20 cellular contexts compared by ENCODE assay signal in the genomic region with DNA sequence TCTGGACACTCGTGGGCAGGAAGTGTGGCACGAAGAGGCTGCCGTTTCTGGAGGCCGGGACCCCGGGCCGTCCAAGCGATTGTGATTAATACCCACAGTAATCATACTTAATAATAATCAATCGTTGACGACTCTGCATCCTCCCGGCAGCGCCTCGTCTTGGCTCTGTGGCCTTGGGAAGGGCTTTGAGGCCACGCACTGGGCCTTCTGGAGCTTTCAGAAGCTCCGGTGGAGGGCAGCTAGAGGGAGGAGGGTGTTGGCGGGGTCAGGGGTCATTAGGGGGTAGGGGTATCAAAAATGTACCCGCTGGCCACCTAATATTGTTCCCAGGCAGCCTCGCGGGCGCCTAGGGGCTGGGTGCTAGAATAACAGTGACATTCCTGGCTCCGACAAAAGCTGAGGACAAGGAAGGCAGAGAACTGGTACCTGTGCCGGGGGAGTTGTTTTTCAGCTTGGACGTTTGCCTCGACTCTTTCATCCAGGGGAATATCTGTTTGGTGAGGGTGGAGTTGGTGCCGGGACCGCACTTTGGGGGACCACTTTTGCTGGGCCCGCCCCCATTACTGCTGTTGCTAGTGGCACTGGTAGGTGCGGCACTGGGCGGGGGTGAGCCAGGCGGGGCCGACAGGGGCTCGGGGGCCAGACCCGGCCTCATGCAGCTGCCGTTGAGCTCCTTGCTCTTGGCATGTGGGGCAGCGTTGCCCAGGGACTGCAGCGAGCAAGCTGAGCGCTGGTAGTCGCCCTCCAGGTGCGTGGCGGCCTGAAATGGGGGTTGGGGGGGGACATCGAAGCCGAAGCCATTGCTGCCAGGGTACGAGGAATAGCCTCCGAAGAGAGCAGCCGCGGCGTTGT. TPM values are rescaled to one million over a fixed set of nuclear protein-coding genes. Genes with fewer than 3 reads are reported as not detected.
DNase-seq lines count a peak whose midpoint lies in the region; ATAC-seq and TF ChIP-seq lines count a peak whose summit lies in the region.
"Had no signal": no experiment of that assay in that cellular context is flagged by ENCODE, and none has a peak within 500 bp of the region (broad histone marks: within the 10 kb centered on the region; RNA-seq: fewer than 3 reads in every experiment).

No MANE protein-coding gene starts in this region.

- peaks cover 4% of the 10 kb centered on the region for H3K9me3 Mint-ChIP-seq in neural progenitor cell
- H3K9me3 Mint-ChIP-seq: T-cell had no signal

- H3K79me2 ChIP-seq in neural progenitor cell (ENCODE audit: low read depth) = no peaks in the 10 kb centered on the region

- no peak for ATAC-seq in GM19328 (IDR thresholded peaks at IDR 0.05; ENCODE audit: unreplicated experiment)
- ATAC-seq: T-cell had no signal

- no peak overlapping the region for H2BK12ac ChIP-seq in neuronal stem cell (ENCODE audit: low read length)

- no peaks in the 10 kb centered on the region for H3K27me3 ChIP-seq in Peyer's patch
- peaks cover 0 to 78% (median 0%) of the 10 kb centered on the region in 4 donors for H3K27me3 ChIP-seq in esophagus squamous epithelium
- peaks cover 57 to 95% (median 87%) of the 10 kb centered on the region in 3 experiments for H3K27me3 ChIP-seq in neuronal stem cell (ENCODE audit: control insufficient read depth in 3 of 3, insufficient read depth in 3 of 3, low read depth in 1 of 3, low read length in 3 of 3)
- peaks cover 100% of the 10 kb centered on the region for H3K27me3 ChIP-seq in neural progenitor cell

- H3K18ac ChIP-seq in neuronal stem cell (ENCODE audit: low read length) = no peak overlapping the region

- H3K9me3 ChIP-seq in Peyer's patch (no peaks in the 10 kb centered on the region), esophagus squamous epithelium (no peaks in the 10 kb centered on the region), neuronal stem cell (replicated peaks in 1 of 2; ENCODE audit: control insufficient read depth in 2 of 2, insufficient read depth in 1 of 2, low read depth in 1 of 2, low read length in 2 of 2) (peaks cover 0 to 6% of the 10 kb centered on the region in 2 donors), neural progenitor cell (ENCODE audit: low read depth) (no peaks in the 10 kb centered on the region)
- H3K9me3 ChIP-seq: BLaER1 had no signal

- H3K4me2 ChIP-seq in neuronal stem cell (ENCODE audit: insufficient read depth, low read length, poor library complexity, severe bottlenecking) (no peak overlapping the region), neural progenitor cell (no peak overlapping the region)
- H3K4me2 ChIP-seq: BLaER1, PC-9 had no signal

- H3K36me3 Mint-ChIP-seq in neural progenitor cell = no peaks in the 10 kb centered on the region

- no peak overlapping the region for H2BK5ac ChIP-seq in neuronal stem cell (ENCODE audit: low read length)

- peaks cover 96% of the 10 kb centered on the region for H4K20me1 ChIP-seq in neural progenitor cell (ENCODE audit: low read depth)

- H3K27ac ChIP-seq in Peyer's patch = peak overlapping the region; percentile 38 to 96 (median 63)
- peak overlapping the region; percentile 86 to 95 (median 92) for H3K27ac ChIP-seq in esophagus squamous epithelium
- H3K27ac ChIP-seq in neuronal stem cell (replicated peaks; ENCODE audit: low read length) = no peak overlapping the region
- no peak overlapping the region for H3K27ac ChIP-seq in neural progenitor cell
- H3K27ac ChIP-seq: BLaER1, PC-9 had no signal

- peaks cover 15% of the 10 kb centered on the region for H3F3A ChIP-seq in neural progenitor cell (ENCODE audit: low read depth)

- WGBS in esophagus squamous epithelium, 2 donors = 54 to 77% methylated on average over 9 to 15 of the region's 46 CpGs
- WGBS in neuronal stem cell (ENCODE audit: extremely low coverage in 2 of 2, insufficient read length in 2 of 2, insufficient replicate concordance in 1 of 2), 2 donors = no CpG with 5 or more reads among the region's 46 CpGs

- peak overlapping the region; percentile 73 for H3K23ac ChIP-seq in neuronal stem cell (ENCODE audit: low read depth, low read length, poor library complexity)

- H2AK5ac ChIP-seq in neuronal stem cell (ENCODE audit: low read depth, low read length) = no peak overlapping the region

- no peak for TF ChIP-seq POLR2A in Peyer's patch (IDR thresholded peaks at IDR 0.05)
- TF ChIP-seq POLR2A in esophagus squamous epithelium (IDR thresholded peaks at IDR 0.05) = no peak

- DNase-seq in ELF-1 (ENCODE audit: low read depth, low spot score) (peak; percentile 64), Peyer's patch (no peak), esophagus squamous epithelium (lab: John Stamatoyannopoulos, UW) (no peak), neuronal stem cell (ENCODE audit: low spot score) (no peak), neural progenitor cell (ENCODE audit: low spot score) (no peak), AML-193 (lab: John Stamatoyannopoulos, UW) (no peak), hepatic stellate cell (ENCODE audit: low spot score) (no peak)
- DNase-seq: activated CD4-positive, CD25-positive, alpha-beta regulatory T cell treated with anti-CD3 and anti-CD28 coated beads, Interleukin-2, amount 50 U/mL, for 72 hours; activated CD8-positive, alpha-beta memory T cell treated with anti-CD3 and anti-CD28 coated beads, Interleukin-2, amount 50 U/mL, for 4 hours; activated naive CD4-positive, alpha-beta T cell treated with anti-CD3 and anti-CD28 coated beads, Interleukin-2, amount 50 U/mL, for 16 hours; DND-41; MM.1S; NCI-H446; PC-9; T-cell had no signal

- no peak overlapping the region for H3K4ac ChIP-seq in neuronal stem cell (ENCODE audit: low read length)

- no peak overlapping the region for H2AFZ ChIP-seq in neuronal stem cell (ENCODE audit: low read length)
- no peak overlapping the region for H2AFZ ChIP-seq in neural progenitor cell (replicated peaks)
- H2AFZ ChIP-seq: PC-9 had no signal

- H4K8ac ChIP-seq in neuronal stem cell (ENCODE audit: low read depth, low read length) = no peak overlapping the region

- H3K36me3 ChIP-seq in Peyer's patch = peaks cover 0 to 23% (median 3%) of the 10 kb centered on the region in 3 donors
- H3K36me3 ChIP-seq in esophagus squamous epithelium = peaks cover 0 to 25% (median 6%) of the 10 kb centered on the region in 3 donors
- H3K36me3 ChIP-seq in neuronal stem cell (replicated peaks in 1 of 2; ENCODE audit: control insufficient read depth in 2 of 2, insufficient read depth in 2 of 2, low read length in 2 of 2) = no peaks in the 10 kb centered on the region
- H3K36me3 ChIP-seq in neural progenitor cell = no peaks in the 10 kb centered on the region
- H3K36me3 ChIP-seq: BLaER1 had no signal

- H3K4me1 Mint-ChIP-seq in neural progenitor cell = no peaks in the 10 kb centered on the region

- no peak overlapping the region for H3K27ac Mint-ChIP-seq in neural progenitor cell
- H3K27ac Mint-ChIP-seq: T-cell had no signal

- peak overlapping the region; percentile 56 for H3K14ac ChIP-seq in neuronal stem cell (ENCODE audit: low read length)

- H4K91ac ChIP-seq in neuronal stem cell (ENCODE audit: low read depth, low read length, poor library complexity) = no peak overlapping the region

- H2BK120ac ChIP-seq in neuronal stem cell (ENCODE audit: low read depth, low read length) = no peak overlapping the region

- H3K27me3 Mint-ChIP-seq in neural progenitor cell (ENCODE audit: insufficient read depth, low read depth) = peaks cover 89% of the 10 kb centered on the region

- TF ChIP-seq CTCF in Peyer's patch (IDR thresholded peaks at IDR 0.05) (no peak), esophagus squamous epithelium (IDR thresholded peaks at IDR 0.05) (no peak), neural progenitor cell (IDR thresholded peaks at IDR 0.05) (no peak)

- intact Hi-C loops in esophagus squamous epithelium (cut with DNase I) = no loop called here

- peak overlapping the region in 1 of 4 donors; percentile 6 for H3K4me3 ChIP-seq in Peyer's patch
- H3K4me3 ChIP-seq in esophagus squamous epithelium = peak overlapping the region in 3 of 4 donors; percentile 9 to 44 (median 13)
- no peak overlapping the region for H3K4me3 ChIP-seq in neuronal stem cell (ENCODE audit: low read length in 2 of 2)
- H3K4me3 ChIP-seq in neural progenitor cell = no peak overlapping the region
- H3K4me3 ChIP-seq: BLaER1, PC-9 had no signal

- peaks cover 2% of the 10 kb centered on the region for H3K79me1 ChIP-seq in neuronal stem cell (ENCODE audit: low read depth, low read length)

- H3K4me1 ChIP-seq in Peyer's patch = peaks cover 0 to 53% (median 0%) of the 10 kb centered on the region in 4 donors
- H3K4me1 ChIP-seq in esophagus squamous epithelium = peaks cover 11 to 100% (median 54%) of the 10 kb centered on the region in 3 donors
- H3K4me1 ChIP-seq in neuronal stem cell (ENCODE audit: control insufficient read depth in 2 of 2, insufficient read depth in 1 of 2, low read depth in 1 of 2, low read length in 2 of 2) = no peaks in the 10 kb centered on the region
- H3K4me1 ChIP-seq in neural progenitor cell = no peaks in the 10 kb centered on the region
- H3K4me1 ChIP-seq: BLaER1 had no signal

- no peak overlapping the region for H2BK15ac ChIP-seq in neuronal stem cell (ENCODE audit: low read length)

- H3K9ac ChIP-seq in neuronal stem cell (ENCODE audit: low read depth, low read length, poor library complexity) = peak overlapping the region; percentile 70
- H3K9ac ChIP-seq in neural progenitor cell = no peak overlapping the region
- H3K9ac ChIP-seq: BLaER1 had no signal

- no peak overlapping the region for H3K4me3 Mint-ChIP-seq in neural progenitor cell
- H3K4me3 Mint-ChIP-seq: T-cell had no signal

RNA-seq across cellular contexts. Expression of gene HOXB2, which starts 6.9 kb away (rescaled TPM):
- 1 to 10 TPM; 1.4 to 9.6 (median 4.1) TPM for total RNA-seq in Peyer's patch
- 10 to 100 TPM in 3 of 4 donors, 1 to 10 TPM in 1; 9.2 to 24.2 (median 17.1) TPM for total RNA-seq in esophagus squamous epithelium
- polyA plus RNA-seq in neuronal stem cell (2013, experiment 1 of 2) = not detected
- polyA plus RNA-seq in neuronal stem cell (2013, experiment 2 of 2) = not detected
- not detected in 2 replicates for total RNA-seq in neural progenitor cell (ENCODE audit: low replicate concordance)
- total RNA-seq: cerebellum had no signal

RNA-seq across cellular contexts. Expression of gene HOXB1, which starts 21.0 kb away (rescaled TPM):
- not detected for total RNA-seq in Peyer's patch
- under 1 TPM in 1 of 4 donors, not detected in 3; 0.19 TPM for total RNA-seq in esophagus squamous epithelium
- not detected for polyA plus RNA-seq in neuronal stem cell (2013, experiment 1 of 2)
- polyA plus RNA-seq in neuronal stem cell (2013, experiment 2 of 2) = not detected
- total RNA-seq in neural progenitor cell (ENCODE audit: low replicate concordance) = not detected in 2 replicates
- total RNA-seq: cerebellum, mononuclear cell, PC-9, posterior vena cava, T-cell had no signal

RNA-seq across cellular contexts. Expression of gene HOXB4, which starts 26.3 kb away (rescaled TPM):
- total RNA-seq in Peyer's patch (1 to 10 TPM; 1.8 to 6.6 (median 5.1) TPM), esophagus squamous epithelium (1 to 10 TPM in 3 of 4 donors, under 1 TPM in 1; 0.27 to 2.9 (median 1.8) TPM), neural progenitor cell (ENCODE audit: low replicate concordance) (not detected in 2 replicates)
- not detected for polyA plus RNA-seq in neuronal stem cell (2013, experiment 1 of 2)
- not detected for polyA plus RNA-seq in neuronal stem cell (2013, experiment 2 of 2)

RNA-seq across cellular contexts. Expression of gene HOXB3, which starts 38.2 kb away (rescaled TPM):
- total RNA-seq in Peyer's patch (10 to 100 TPM; 37.0 to 89.3 (median 65.4) TPM), esophagus squamous epithelium (10 to 100 TPM in 1 of 4 donors, 1 to 10 TPM in 3; 2.5 to 11.1 (median 5.8) TPM), neural progenitor cell (ENCODE audit: low replicate concordance) (not detected in 2 replicates)
- not detected for polyA plus RNA-seq in neuronal stem cell (2013, experiment 1 of 2)
- polyA plus RNA-seq in neuronal stem cell (2013, experiment 2 of 2) = not detected
- total RNA-seq: cerebellum had no signal

RNA-seq across cellular contexts. Expression of gene HOXB5, which starts 41.8 kb away (rescaled TPM):
- total RNA-seq in Peyer's patch (10 to 100 TPM in 3 of 4 donors, 1 to 10 TPM in 1; 7.7 to 22.5 (median 15.0) TPM), esophagus squamous epithelium (not detected), neural progenitor cell (ENCODE audit: low replicate concordance) (not detected in 2 replicates)
- polyA plus RNA-seq in neuronal stem cell (2013, experiment 1 of 2) = not detected
- polyA plus RNA-seq in neuronal stem cell (2013, experiment 2 of 2) = not detected
- total RNA-seq: cerebellum, mononuclear cell, T-cell had no signal

Comparison
In these comparisons a context has a peak if more than half of its experiments do, and no peak if none do; other contexts are left out.
1. H3K27ac ChIP-seq: peak in Peyer's patch (4 of 4) and esophagus squamous epithelium (4 of 4); none in neuronal stem cell (single experiment) and neural progenitor cell (single experiment).
2. H3K4me3 ChIP-seq: peak in esophagus squamous epithelium (3 of 4); none in neuronal stem cell (0 of 2) and neural progenitor cell (single experiment).